In the genomic region with DNA sequence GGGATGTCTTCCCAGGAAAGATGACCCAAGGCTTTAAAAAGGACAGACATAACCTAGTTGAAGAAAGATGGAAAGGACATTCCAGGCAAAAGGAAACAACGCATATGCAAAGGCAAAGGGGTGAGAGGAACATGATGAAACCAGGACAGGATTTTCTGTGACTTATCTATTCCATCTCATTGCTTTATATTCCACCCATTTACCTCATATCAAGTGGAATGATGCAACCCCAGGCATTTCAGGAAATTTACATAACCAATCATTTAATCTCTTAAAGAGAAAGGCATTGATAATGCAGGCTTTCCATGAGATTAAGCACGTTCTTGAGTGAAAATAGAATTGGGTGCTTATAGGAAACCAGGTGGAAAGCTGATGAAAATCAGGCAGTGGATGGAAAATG, we compare ENCODE assay signal across 1 cellular context.
TF ChIP-seq lines count a peak whose summit lies in the region.

No MANE protein-coding gene starts in this region.

TF ChIP-seq in HepG2, 621 proteins besides CTCF, POLR2A, EP300 and RAD21:
- no peak for TF ChIP-seq ZBTB42 (CRISPR knock-in tag; IDR thresholded peaks at IDR 0.05)
- no peak for TF ChIP-seq ZNF232 (CRISPR knock-in tag; IDR thresholded peaks at IDR 0.05; ENCODE audit: borderline replicate concordance)
- TF ChIP-seq, protein P1, sequence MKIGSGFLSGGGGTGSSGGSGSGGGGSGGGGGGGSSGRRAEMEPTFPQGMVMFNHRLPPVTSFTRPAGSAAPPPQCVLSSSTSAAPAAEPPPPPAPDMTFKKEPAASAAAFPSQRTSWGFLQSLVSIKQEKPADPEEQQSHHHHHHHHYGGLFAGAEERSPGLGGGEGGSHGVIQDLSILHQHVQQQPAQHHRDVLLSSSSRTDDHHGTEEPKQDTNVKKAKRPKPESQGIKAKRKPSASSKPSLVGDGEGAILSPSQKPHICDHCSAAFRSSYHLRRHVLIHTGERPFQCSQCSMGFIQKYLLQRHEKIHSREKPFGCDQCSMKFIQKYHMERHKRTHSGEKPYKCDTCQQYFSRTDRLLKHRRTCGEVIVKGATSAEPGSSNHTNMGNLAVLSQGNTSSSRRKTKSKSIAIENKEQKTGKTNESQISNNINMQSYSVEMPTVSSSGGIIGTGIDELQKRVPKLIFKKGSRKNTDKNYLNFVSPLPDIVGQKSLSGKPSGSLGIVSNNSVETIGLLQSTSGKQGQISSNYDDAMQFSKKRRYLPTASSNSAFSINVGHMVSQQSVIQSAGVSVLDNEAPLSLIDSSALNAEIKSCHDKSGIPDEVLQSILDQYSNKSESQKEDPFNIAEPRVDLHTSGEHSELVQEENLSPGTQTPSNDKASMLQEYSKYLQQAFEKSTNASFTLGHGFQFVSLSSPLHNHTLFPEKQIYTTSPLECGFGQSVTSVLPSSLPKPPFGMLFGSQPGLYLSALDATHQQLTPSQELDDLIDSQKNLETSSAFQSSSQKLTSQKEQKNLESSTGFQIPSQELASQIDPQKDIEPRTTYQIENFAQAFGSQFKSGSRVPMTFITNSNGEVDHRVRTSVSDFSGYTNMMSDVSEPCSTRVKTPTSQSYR (CRISPR knock-in tag; IDR thresholded peaks at IDR 0.05; ENCODE audit: borderline replicate concordance) = no peak
- TF ChIP-seq, protein P2, sequence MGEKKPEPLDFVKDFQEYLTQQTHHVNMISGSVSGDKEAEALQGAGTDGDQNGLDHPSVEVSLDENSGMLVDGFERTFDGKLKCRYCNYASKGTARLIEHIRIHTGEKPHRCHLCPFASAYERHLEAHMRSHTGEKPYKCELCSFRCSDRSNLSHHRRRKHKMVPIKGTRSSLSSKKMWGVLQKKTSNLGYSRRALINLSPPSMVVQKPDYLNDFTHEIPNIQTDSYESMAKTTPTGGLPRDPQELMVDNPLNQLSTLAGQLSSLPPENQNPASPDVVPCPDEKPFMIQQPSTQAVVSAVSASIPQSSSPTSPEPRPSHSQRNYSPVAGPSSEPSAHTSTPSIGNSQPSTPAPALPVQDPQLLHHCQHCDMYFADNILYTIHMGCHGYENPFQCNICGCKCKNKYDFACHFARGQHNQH (CRISPR knock-in tag; IDR thresholded peaks at IDR 0.05) = no peak
- no peak for TF ChIP-seq MTA3 (CRISPR knock-in tag; IDR thresholded peaks at IDR 0.05)
- TF ChIP-seq KLF12 (CRISPR knock-in tag; IDR thresholded peaks at IDR 0.05; ENCODE audit: borderline replicate concordance) = no peak
- TF ChIP-seq ZKSCAN1 (IDR thresholded peaks at IDR 0.05; ENCODE audit: low read length) = no peak
- TF ChIP-seq CREM (IDR thresholded peaks at IDR 0.05) = no peak
- TF ChIP-seq CREM (CRISPR knock-in tag; IDR thresholded peaks at IDR 0.05) = no peak
- no peak for TF ChIP-seq ZNF333 (CRISPR knock-in tag; IDR thresholded peaks at IDR 0.05; ENCODE audit: borderline replicate concordance)
- TF ChIP-seq ZSCAN22 (CRISPR knock-in tag; IDR thresholded peaks at IDR 0.05) = no peak
- no peak for TF ChIP-seq ZNF205 (CRISPR knock-in tag; IDR thresholded peaks at IDR 0.05)
- TF ChIP-seq BCL6 (CRISPR knock-in tag; IDR thresholded peaks at IDR 0.05) = peak; percentile 55; the same call in 1 of the 2 replicates
- TF ChIP-seq ZNF326 (CRISPR knock-in tag; IDR thresholded peaks at IDR 0.05; ENCODE audit: borderline replicate concordance) = no peak
- no peak for TF ChIP-seq ZNF749 (CRISPR knock-in tag; IDR thresholded peaks at IDR 0.05; ENCODE audit: borderline replicate concordance)
- TF ChIP-seq CEBPG (CRISPR knock-in tag; IDR thresholded peaks at IDR 0.05) = peak; percentile 52; the same call in 1 of the 2 replicates
- no peak for TF ChIP-seq IKZF4 (CRISPR knock-in tag; IDR thresholded peaks at IDR 0.05; ENCODE audit: borderline replicate concordance, low read depth, not compliant biosample characterization)
- TF ChIP-seq POLR2AphosphoS2 (IDR thresholded peaks at IDR 0.05; ENCODE audit: low read depth, low read length) = no peak
- no peak for TF ChIP-seq ARNT (IDR thresholded peaks at IDR 0.05)
- TF ChIP-seq JUND (CRISPR knock-in tag; IDR thresholded peaks at IDR 0.05) = no peak
- no peak for TF ChIP-seq CBX5 (CRISPR knock-in tag; IDR thresholded peaks at IDR 0.05; ENCODE audit: borderline replicate concordance)
- no peak for TF ChIP-seq SCMH1 (CRISPR knock-in tag; IDR thresholded peaks at IDR 0.05; ENCODE audit: borderline replicate concordance)
- TF ChIP-seq ZNF253 (CRISPR knock-in tag; IDR thresholded peaks at IDR 0.05; ENCODE audit: borderline replicate concordance) = no peak
- TF ChIP-seq, protein P3, sequence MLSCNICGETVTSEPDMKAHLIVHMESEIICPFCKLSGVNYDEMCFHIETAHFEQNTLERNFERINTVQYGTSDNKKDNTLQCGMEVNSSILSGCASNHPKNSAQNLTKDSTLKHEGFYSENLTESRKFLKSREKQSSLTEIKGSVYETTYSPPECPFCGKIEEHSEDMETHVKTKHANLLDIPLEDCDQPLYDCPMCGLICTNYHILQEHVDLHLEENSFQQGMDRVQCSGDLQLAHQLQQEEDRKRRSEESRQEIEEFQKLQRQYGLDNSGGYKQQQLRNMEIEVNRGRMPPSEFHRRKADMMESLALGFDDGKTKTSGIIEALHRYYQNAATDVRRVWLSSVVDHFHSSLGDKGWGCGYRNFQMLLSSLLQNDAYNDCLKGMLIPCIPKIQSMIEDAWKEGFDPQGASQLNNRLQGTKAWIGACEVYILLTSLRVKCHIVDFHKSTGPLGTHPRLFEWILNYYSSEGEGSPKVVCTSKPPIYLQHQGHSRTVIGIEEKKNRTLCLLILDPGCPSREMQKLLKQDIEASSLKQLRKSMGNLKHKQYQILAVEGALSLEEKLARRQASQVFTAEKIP (CRISPR knock-in tag; IDR thresholded peaks at IDR 0.05; ENCODE audit: borderline replicate concordance) = no peak
- TF ChIP-seq, protein P4, sequence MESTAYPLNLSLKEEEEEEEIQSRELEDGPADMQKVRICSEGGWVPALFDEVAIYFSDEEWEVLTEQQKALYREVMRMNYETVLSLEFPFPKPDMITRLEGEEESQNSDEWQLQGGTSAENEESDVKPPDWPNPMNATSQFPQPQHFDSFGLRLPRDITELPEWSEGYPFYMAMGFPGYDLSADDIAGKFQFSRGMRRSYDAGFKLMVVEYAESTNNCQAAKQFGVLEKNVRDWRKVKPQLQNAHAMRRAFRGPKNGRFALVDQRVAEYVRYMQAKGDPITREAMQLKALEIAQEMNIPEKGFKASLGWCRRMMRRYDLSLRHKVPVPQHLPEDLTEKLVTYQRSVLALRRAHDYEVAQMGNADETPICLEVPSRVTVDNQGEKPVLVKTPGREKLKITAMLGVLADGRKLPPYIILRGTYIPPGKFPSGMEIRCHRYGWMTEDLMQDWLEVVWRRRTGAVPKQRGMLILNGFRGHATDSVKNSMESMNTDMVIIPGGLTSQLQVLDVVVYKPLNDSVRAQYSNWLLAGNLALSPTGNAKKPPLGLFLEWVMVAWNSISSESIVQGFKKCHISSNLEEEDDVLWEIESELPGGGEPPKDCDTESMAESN (CRISPR knock-in tag; conservative IDR thresholded peaks at IDR 0.05) = 0 out of 2 replicates have a peak, but pooled peaks have one; percentile 2
- TF ChIP-seq FOXK1 (CRISPR knock-in tag; IDR thresholded peaks at IDR 0.05; ENCODE audit: borderline replicate concordance, low read depth) = no peak
- no peak for TF ChIP-seq ZBTB20 (CRISPR knock-in tag; IDR thresholded peaks at IDR 0.05; ENCODE audit: borderline replicate concordance, low read depth)
- TF ChIP-seq NFKBIZ (CRISPR knock-in tag; IDR thresholded peaks at IDR 0.05) = no peak
- TF ChIP-seq SATB2 (CRISPR knock-in tag; IDR thresholded peaks at IDR 0.05) = no peak
- TF ChIP-seq JARID2 (CRISPR knock-in tag; IDR thresholded peaks at IDR 0.05; ENCODE audit: insufficient replicate concordance) = no peak
- TF ChIP-seq ZNF549 (CRISPR knock-in tag; IDR thresholded peaks at IDR 0.05) = no peak
- 0 out of 2 replicates have a peak, but pooled peaks have one; percentile 24 for TF ChIP-seq LCORL (IDR thresholded peaks at IDR 0.05)
- no peak for TF ChIP-seq LCORL (CRISPR knock-in tag; IDR thresholded peaks at IDR 0.05)
- TF ChIP-seq SETDB1 (CRISPR knock-in tag; IDR thresholded peaks at IDR 0.05; ENCODE audit: borderline replicate concordance) = no peak
- 0 out of 2 replicates have a peak, but pooled peaks have one; percentile 15 for TF ChIP-seq ATF7 (IDR thresholded peaks at IDR 0.05)
- no peak for TF ChIP-seq ATF7 (CRISPR knock-in tag; IDR thresholded peaks at IDR 0.05)
- TF ChIP-seq, protein P5, sequence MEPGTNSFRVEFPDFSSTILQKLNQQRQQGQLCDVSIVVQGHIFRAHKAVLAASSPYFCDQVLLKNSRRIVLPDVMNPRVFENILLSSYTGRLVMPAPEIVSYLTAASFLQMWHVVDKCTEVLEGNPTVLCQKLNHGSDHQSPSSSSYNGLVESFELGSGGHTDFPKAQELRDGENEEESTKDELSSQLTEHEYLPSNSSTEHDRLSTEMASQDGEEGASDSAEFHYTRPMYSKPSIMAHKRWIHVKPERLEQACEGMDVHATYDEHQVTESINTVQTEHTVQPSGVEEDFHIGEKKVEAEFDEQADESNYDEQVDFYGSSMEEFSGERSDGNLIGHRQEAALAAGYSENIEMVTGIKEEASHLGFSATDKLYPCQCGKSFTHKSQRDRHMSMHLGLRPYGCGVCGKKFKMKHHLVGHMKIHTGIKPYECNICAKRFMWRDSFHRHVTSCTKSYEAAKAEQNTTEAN (CRISPR knock-in tag; conservative IDR thresholded peaks at IDR 0.05) = no peak
- TF ChIP-seq, protein P6, sequence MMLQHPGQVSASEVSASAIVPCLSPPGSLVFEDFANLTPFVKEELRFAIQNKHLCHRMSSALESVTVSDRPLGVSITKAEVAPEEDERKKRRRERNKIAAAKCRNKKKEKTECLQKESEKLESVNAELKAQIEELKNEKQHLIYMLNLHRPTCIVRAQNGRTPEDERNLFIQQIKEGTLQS (CRISPR knock-in tag; IDR thresholded peaks at IDR 0.05) = no peak
- TF ChIP-seq SYNCRIP (IDR thresholded peaks at IDR 0.05; ENCODE audit: insufficient read depth, low read depth, low read length) = no peak
- 0 out of 2 replicates have a peak, but pooled peaks have one; percentile 7 for TF ChIP-seq WIZ (CRISPR knock-in tag; IDR thresholded peaks at IDR 0.05)
- TF ChIP-seq DPF2 (CRISPR knock-in tag; IDR thresholded peaks at IDR 0.05; ENCODE audit: borderline replicate concordance, low read depth) = no peak
- TF ChIP-seq, protein P7, sequence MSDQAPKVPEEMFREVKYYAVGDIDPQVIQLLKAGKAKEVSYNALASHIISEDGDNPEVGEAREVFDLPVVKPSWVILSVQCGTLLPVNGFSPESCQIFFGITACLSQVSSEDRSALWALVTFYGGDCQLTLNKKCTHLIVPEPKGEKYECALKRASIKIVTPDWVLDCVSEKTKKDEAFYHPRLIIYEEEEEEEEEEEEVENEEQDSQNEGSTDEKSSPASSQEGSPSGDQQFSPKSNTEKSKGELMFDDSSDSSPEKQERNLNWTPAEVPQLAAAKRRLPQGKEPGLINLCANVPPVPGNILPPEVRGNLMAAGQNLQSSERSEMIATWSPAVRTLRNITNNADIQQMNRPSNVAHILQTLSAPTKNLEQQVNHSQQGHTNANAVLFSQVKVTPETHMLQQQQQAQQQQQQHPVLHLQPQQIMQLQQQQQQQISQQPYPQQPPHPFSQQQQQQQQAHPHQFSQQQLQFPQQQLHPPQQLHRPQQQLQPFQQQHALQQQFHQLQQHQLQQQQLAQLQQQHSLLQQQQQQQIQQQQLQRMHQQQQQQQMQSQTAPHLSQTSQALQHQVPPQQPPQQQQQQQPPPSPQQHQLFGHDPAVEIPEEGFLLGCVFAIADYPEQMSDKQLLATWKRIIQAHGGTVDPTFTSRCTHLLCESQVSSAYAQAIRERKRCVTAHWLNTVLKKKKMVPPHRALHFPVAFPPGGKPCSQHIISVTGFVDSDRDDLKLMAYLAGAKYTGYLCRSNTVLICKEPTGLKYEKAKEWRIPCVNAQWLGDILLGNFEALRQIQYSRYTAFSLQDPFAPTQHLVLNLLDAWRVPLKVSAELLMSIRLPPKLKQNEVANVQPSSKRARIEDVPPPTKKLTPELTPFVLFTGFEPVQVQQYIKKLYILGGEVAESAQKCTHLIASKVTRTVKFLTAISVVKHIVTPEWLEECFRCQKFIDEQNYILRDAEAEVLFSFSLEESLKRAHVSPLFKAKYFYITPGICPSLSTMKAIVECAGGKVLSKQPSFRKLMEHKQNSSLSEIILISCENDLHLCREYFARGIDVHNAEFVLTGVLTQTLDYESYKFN (CRISPR knock-in tag; conservative IDR thresholded peaks at IDR 0.05) = no peak
- TF ChIP-seq, protein P8, sequence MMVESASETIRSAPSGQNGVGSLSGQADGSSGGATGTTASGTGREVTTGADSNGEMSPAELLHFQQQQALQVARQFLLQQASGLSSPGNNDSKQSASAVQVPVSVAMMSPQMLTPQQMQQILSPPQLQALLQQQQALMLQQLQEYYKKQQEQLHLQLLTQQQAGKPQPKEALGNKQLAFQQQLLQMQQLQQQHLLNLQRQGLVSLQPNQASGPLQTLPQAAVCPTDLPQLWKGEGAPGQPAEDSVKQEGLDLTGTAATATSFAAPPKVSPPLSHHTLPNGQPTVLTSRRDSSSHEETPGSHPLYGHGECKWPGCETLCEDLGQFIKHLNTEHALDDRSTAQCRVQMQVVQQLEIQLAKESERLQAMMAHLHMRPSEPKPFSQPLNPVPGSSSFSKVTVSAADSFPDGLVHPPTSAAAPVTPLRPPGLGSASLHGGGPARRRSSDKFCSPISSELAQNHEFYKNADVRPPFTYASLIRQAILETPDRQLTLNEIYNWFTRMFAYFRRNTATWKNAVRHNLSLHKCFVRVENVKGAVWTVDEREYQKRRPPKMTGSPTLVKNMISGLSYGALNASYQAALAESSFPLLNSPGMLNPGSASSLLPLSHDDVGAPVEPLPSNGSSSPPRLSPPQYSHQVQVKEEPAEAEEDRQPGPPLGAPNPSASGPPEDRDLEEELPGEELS (CRISPR knock-in tag; IDR thresholded peaks at IDR 0.05) = no peak
- TF ChIP-seq FOXO1 (CRISPR knock-in tag; IDR thresholded peaks at IDR 0.05) = no peak
- no peak for TF ChIP-seq ELF3 (CRISPR knock-in tag; IDR thresholded peaks at IDR 0.05)
- TF ChIP-seq ZNF674 (CRISPR knock-in tag; IDR thresholded peaks at IDR 0.05; ENCODE audit: low read depth) = no peak
- no peak for TF ChIP-seq FOXK2 (IDR thresholded peaks at IDR 0.05)
- TF ChIP-seq CEBPB (IDR thresholded peaks at IDR 0.05; ENCODE audit: borderline replicate concordance, low read depth, low read length) = peak; percentile 68
- no peak for TF ChIP-seq ZNF335 (CRISPR knock-in tag; IDR thresholded peaks at IDR 0.05)
- TF ChIP-seq NR2F2 (IDR thresholded peaks at IDR 0.05; ENCODE audit: borderline replicate concordance, low read depth) = no peak
- TF ChIP-seq KLF15 (CRISPR knock-in tag; IDR thresholded peaks at IDR 0.05; ENCODE audit: borderline replicate concordance) = no peak
- no peak for TF ChIP-seq ISX (CRISPR knock-in tag; conservative IDR thresholded peaks at IDR 0.05)
TF ChIP-seq in HepG2: peak in this region for 7.
